1 cellular context compared by ENCODE assay signal in the genomic region with DNA sequence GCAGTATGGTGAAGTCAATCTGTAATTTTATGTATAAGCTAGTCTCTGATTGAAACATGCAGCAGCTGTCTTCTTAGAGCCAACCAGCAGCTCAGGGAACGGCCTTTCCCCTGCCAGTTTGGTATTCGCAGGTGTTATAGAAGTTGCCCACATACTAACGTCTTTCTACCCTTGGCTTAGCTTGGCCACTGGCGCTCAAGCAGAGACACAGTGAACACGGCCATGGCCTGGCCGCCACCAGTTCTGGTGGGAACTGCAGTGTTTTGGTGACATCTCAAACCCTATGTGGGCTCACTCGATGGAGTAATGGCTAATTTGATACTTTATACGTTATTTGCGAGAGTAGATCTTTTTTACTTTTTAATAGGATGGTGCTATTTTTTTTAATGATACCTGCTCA.
TF ChIP-seq lines count a peak whose summit lies in the region.

No MANE protein-coding gene starts in this region.

TF ChIP-seq in WTC11, 78 proteins besides CTCF, POLR2A, EP300 and RAD21 (continued from another document):
- TF ChIP-seq, protein P1, sequence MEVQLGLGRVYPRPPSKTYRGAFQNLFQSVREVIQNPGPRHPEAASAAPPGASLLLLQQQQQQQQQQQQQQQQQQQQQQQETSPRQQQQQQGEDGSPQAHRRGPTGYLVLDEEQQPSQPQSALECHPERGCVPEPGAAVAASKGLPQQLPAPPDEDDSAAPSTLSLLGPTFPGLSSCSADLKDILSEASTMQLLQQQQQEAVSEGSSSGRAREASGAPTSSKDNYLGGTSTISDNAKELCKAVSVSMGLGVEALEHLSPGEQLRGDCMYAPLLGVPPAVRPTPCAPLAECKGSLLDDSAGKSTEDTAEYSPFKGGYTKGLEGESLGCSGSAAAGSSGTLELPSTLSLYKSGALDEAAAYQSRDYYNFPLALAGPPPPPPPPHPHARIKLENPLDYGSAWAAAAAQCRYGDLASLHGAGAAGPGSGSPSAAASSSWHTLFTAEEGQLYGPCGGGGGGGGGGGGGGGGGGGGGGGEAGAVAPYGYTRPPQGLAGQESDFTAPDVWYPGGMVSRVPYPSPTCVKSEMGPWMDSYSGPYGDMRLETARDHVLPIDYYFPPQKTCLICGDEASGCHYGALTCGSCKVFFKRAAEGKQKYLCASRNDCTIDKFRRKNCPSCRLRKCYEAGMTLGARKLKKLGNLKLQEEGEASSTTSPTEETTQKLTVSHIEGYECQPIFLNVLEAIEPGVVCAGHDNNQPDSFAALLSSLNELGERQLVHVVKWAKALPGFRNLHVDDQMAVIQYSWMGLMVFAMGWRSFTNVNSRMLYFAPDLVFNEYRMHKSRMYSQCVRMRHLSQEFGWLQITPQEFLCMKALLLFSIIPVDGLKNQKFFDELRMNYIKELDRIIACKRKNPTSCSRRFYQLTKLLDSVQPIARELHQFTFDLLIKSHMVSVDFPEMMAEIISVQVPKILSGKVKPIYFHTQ (CRISPR knock-in tag; IDR thresholded peaks at IDR 0.05): no peak
- TF ChIP-seq, protein P2, sequence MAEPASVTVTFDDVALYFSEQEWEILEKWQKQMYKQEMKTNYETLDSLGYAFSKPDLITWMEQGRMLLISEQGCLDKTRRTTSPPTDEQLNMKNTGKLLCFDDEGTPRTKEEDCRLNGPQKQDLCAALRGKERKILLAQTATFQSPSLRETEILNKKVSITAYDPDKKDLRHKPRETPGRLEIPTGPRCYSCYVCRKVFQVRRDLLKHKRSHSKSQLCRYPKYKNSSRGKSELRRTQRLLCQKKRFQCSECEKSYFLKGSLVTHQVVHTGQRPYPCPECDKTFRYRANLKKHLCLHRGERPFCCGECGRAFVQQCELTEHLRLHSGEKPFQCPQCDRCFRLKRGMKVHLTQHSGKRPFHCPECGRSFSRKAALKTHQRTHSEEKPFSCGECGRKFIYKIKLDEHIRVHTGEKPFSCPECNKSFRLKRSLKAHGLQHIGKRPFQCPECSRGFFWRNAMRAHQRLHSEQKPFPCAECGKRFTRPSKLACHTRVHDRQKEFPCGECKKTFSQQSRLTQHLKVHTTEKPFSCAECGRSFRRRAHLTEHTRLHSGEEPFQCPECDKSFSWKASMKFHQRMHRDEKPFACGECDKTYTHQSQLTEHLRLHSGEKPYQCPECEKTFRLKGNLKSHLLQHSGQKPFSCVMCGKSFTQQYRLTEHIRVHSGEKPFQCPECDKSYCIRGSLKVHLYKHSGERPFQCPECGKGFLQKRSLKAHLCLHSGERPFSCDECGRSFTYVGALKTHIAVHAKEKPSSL (CRISPR knock-in tag; conservative IDR thresholded peaks at IDR 0.05): no peak
- TF ChIP-seq, protein P3, sequence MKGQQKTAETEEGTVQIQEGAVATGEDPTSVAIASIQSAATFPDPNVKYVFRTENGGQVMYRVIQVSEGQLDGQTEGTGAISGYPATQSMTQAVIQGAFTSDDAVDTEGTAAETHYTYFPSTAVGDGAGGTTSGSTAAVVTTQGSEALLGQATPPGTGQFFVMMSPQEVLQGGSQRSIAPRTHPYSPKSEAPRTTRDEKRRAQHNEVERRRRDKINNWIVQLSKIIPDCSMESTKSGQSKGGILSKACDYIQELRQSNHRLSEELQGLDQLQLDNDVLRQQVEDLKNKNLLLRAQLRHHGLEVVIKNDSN (CRISPR knock-in tag; IDR thresholded peaks at IDR 0.05): no peak
- TF ChIP-seq, protein P4, sequence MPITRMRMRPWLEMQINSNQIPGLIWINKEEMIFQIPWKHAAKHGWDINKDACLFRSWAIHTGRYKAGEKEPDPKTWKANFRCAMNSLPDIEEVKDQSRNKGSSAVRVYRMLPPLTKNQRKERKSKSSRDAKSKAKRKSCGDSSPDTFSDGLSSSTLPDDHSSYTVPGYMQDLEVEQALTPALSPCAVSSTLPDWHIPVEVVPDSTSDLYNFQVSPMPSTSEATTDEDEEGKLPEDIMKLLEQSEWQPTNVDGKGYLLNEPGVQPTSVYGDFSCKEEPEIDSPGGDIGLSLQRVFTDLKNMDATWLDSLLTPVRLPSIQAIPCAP (CRISPR knock-in tag; IDR thresholded peaks at IDR 0.05): no peak
- TF ChIP-seq TCF7 (CRISPR knock-in tag; IDR thresholded peaks at IDR 0.05; ENCODE audit: low read depth) (no peak), JUN (CRISPR knock-in tag; IDR thresholded peaks at IDR 0.05) (no peak), SMAD4 (CRISPR knock-in tag; IDR thresholded peaks at IDR 0.05) (no peak), ZNF317 (CRISPR knock-in tag; IDR thresholded peaks at IDR 0.05; ENCODE audit: borderline replicate concordance, low read depth) (no peak), NFATC4 (CRISPR knock-in tag; IDR thresholded peaks at IDR 0.05) (no peak), ESRRA (CRISPR knock-in tag; IDR thresholded peaks at IDR 0.05; ENCODE audit: borderline replicate concordance) (no peak), TEAD4 (CRISPR knock-in tag; IDR thresholded peaks at IDR 0.05) (no peak), GTF2I (CRISPR knock-in tag; conservative IDR thresholded peaks at IDR 0.05) (no peak)
- TF ChIP-seq, protein P5, sequence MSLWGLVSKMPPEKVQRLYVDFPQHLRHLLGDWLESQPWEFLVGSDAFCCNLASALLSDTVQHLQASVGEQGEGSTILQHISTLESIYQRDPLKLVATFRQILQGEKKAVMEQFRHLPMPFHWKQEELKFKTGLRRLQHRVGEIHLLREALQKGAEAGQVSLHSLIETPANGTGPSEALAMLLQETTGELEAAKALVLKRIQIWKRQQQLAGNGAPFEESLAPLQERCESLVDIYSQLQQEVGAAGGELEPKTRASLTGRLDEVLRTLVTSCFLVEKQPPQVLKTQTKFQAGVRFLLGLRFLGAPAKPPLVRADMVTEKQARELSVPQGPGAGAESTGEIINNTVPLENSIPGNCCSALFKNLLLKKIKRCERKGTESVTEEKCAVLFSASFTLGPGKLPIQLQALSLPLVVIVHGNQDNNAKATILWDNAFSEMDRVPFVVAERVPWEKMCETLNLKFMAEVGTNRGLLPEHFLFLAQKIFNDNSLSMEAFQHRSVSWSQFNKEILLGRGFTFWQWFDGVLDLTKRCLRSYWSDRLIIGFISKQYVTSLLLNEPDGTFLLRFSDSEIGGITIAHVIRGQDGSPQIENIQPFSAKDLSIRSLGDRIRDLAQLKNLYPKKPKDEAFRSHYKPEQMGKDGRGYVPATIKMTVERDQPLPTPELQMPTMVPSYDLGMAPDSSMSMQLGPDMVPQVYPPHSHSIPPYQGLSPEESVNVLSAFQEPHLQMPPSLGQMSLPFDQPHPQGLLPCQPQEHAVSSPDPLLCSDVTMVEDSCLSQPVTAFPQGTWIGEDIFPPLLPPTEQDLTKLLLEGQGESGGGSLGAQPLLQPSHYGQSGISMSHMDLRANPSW (CRISPR knock-in tag; conservative IDR thresholded peaks at IDR 0.05; ENCODE audit: low read depth): no peak
- TF ChIP-seq, protein P6, sequence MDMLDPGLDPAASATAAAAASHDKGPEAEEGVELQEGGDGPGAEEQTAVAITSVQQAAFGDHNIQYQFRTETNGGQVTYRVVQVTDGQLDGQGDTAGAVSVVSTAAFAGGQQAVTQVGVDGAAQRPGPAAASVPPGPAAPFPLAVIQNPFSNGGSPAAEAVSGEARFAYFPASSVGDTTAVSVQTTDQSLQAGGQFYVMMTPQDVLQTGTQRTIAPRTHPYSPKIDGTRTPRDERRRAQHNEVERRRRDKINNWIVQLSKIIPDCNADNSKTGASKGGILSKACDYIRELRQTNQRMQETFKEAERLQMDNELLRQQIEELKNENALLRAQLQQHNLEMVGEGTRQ (CRISPR knock-in tag; IDR thresholded peaks at IDR 0.05): no peak
- TF ChIP-seq, protein P7, sequence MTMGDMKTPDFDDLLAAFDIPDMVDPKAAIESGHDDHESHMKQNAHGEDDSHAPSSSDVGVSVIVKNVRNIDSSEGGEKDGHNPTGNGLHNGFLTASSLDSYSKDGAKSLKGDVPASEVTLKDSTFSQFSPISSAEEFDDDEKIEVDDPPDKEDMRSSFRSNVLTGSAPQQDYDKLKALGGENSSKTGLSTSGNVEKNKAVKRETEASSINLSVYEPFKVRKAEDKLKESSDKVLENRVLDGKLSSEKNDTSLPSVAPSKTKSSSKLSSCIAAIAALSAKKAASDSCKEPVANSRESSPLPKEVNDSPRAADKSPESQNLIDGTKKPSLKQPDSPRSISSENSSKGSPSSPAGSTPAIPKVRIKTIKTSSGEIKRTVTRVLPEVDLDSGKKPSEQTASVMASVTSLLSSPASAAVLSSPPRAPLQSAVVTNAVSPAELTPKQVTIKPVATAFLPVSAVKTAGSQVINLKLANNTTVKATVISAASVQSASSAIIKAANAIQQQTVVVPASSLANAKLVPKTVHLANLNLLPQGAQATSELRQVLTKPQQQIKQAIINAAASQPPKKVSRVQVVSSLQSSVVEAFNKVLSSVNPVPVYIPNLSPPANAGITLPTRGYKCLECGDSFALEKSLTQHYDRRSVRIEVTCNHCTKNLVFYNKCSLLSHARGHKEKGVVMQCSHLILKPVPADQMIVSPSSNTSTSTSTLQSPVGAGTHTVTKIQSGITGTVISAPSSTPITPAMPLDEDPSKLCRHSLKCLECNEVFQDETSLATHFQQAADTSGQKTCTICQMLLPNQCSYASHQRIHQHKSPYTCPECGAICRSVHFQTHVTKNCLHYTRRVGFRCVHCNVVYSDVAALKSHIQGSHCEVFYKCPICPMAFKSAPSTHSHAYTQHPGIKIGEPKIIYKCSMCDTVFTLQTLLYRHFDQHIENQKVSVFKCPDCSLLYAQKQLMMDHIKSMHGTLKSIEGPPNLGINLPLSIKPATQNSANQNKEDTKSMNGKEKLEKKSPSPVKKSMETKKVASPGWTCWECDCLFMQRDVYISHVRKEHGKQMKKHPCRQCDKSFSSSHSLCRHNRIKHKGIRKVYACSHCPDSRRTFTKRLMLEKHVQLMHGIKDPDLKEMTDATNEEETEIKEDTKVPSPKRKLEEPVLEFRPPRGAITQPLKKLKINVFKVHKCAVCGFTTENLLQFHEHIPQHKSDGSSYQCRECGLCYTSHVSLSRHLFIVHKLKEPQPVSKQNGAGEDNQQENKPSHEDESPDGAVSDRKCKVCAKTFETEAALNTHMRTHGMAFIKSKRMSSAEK (CRISPR knock-in tag; IDR thresholded peaks at IDR 0.05; ENCODE audit: borderline replicate concordance): no peak
- TF ChIP-seq, protein P8, sequence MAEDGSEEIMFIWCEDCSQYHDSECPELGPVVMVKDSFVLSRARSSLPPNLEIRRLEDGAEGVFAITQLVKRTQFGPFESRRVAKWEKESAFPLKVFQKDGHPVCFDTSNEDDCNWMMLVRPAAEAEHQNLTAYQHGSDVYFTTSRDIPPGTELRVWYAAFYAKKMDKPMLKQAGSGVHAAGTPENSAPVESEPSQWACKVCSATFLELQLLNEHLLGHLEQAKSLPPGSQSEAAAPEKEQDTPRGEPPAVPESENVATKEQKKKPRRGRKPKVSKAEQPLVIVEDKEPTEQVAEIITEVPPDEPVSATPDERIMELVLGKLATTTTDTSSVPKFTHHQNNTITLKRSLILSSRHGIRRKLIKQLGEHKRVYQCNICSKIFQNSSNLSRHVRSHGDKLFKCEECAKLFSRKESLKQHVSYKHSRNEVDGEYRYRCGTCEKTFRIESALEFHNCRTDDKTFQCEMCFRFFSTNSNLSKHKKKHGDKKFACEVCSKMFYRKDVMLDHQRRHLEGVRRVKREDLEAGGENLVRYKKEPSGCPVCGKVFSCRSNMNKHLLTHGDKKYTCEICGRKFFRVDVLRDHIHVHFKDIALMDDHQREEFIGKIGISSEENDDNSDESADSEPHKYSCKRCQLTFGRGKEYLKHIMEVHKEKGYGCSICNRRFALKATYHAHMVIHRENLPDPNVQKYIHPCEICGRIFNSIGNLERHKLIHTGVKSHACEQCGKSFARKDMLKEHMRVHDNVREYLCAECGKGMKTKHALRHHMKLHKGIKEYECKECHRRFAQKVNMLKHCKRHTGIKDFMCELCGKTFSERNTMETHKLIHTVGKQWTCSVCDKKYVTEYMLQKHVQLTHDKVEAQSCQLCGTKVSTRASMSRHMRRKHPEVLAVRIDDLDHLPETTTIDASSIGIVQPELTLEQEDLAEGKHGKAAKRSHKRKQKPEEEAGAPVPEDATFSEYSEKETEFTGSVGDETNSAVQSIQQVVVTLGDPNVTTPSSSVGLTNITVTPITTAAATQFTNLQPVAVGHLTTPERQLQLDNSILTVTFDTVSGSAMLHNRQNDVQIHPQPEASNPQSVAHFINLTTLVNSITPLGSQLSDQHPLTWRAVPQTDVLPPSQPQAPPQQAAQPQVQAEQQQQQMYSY (CRISPR knock-in tag; IDR thresholded peaks at IDR 0.05): no peak
